9 cellular contexts compared by ENCODE assay signal in the genomic region with DNA sequence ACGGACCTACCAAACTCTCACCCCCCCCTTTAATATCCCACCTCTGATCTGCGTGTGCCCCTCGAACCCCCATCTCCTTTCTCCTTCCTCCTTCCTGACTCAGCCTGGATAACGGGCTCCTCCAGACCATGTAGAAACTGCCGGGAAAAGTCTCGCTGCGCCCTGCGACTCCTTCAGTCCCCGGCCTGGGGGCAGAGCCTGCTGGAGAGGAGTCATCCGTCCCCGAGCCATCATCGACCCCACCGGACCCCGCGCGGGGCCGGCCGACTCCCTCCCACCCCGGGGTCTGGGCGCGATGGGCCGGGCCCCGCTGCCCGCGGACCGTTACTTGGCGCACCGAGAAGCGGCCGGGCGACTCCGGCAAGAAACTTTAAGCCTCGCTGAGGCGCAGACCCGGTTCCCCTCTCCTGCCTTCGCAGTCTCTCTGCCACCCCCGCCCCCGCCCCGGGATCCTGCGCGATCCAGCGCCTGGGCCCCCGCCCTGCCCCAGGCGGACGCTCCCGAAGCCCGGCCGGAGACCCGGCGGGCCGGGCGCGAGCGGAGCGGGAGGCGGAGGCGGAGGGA. TPM values are rescaled to one million over a fixed set of nuclear protein-coding genes. Genes with fewer than 3 reads are reported as not detected.
DNase-seq lines count a peak whose midpoint lies in the region; ATAC-seq and TF ChIP-seq lines count a peak whose summit lies in the region.
"Had no signal": no experiment of that assay in that cellular context is flagged by ENCODE, and none has a peak within 500 bp of the region (broad histone marks: within the 10 kb centered on the region; RNA-seq: fewer than 3 reads in every experiment).

No MANE protein-coding gene starts in this region.

- H3K36me3 ChIP-seq in iPS-15b (ENCODE audit: control insufficient read depth, insufficient read depth, low read length) (no peaks in the 10 kb centered on the region), spleen (peaks cover 0 to 17% (median 2%) of the 10 kb centered on the region in 6 donors)

- H3K27me3 ChIP-seq in iPS-15b (ENCODE audit: control insufficient read depth, insufficient read depth, low read length): peaks cover 84% of the 10 kb centered on the region
- H3K27me3 ChIP-seq in spleen (replicated peaks in 1 of 7): peaks cover 0 to 9% (median 0%) of the 10 kb centered on the region in 7 donors

- H3K9ac ChIP-seq in iPS-15b (ENCODE audit: low read depth, low read length): no peak overlapping the region

- no peak for TF ChIP-seq POLR2A in spleen (IDR thresholded peaks at IDR 0.05)

- intact Hi-C loops in spleen (cut with DNase I; ENCODE audit: low total_unique reads): loop anchor here (5.0 to 10.0 kb wide), 2 partner anchors 52 to 184 kb away; a partner anchor contains a TSS

- H3K4me3 ChIP-seq in iPS-15b (ENCODE audit: low read depth, low read length) (peak overlapping the region; percentile 42), spleen (peak overlapping the region; percentile 43 to 81 (median 62))

- peaks cover 2% of the 10 kb centered on the region for H3K36me3 Mint-ChIP-seq in activated naive CD4-positive, alpha-beta T cell treated with anti-CD3 and anti-CD28 coated beads, Interleukin-2, amount 50 U/mL, for 24 hours

- peak overlapping the region; percentile 76 for H3K4me3 Mint-ChIP-seq in activated naive CD4-positive, alpha-beta T cell treated with anti-CD3 and anti-CD28 coated beads, Interleukin-2, amount 50 U/mL, for 24 hours

- H3K27me3 Mint-ChIP-seq in activated naive CD4-positive, alpha-beta T cell treated with anti-CD3 and anti-CD28 coated beads, Interleukin-2, amount 50 U/mL, for 24 hours: peaks cover 38% of the 10 kb centered on the region

- 0 to 2% (median 1%) methylated on average over 31 to 57 of the region's 57 CpGs for WGBS in spleen, 5 donors

- peaks cover 11% of the 10 kb centered on the region for H3K4me1 Mint-ChIP-seq in activated naive CD4-positive, alpha-beta T cell treated with anti-CD3 and anti-CD28 coated beads, Interleukin-2, amount 50 U/mL, for 24 hours

- DNase-seq in AG08396 (ENCODE audit: low spot score): peak; percentile 62
- DNase-seq in spleen: peak; percentile 90
- no peak for DNase-seq in epidermal melanocyte (ENCODE audit: insufficient read length, low spot score)
- DNase-seq in activated CD4-positive, CD25-positive, alpha-beta regulatory T cell (lab: John Stamatoyannopoulos, UW): no peak

- H3K9me3 Mint-ChIP-seq in activated naive CD4-positive, alpha-beta T cell treated with anti-CD3 and anti-CD28 coated beads, Interleukin-2, amount 50 U/mL, for 24 hours: no peaks in the 10 kb centered on the region

- no peak overlapping the region for H3K27ac Mint-ChIP-seq in activated naive CD4-positive, alpha-beta T cell treated with anti-CD3 and anti-CD28 coated beads, Interleukin-2, amount 50 U/mL, for 24 hours

- H3K4me1 ChIP-seq in iPS-15b (ENCODE audit: control insufficient read depth, insufficient read depth, low read length) (peaks cover 29% of the 10 kb centered on the region), spleen (peaks cover 8 to 72% (median 51%) of the 10 kb centered on the region in 6 donors)

- H3K9me3 ChIP-seq in iPS-15b (ENCODE audit: control insufficient read depth, insufficient read depth, low read length): no peaks in the 10 kb centered on the region
- H3K9me3 ChIP-seq in spleen: no peaks in the 10 kb centered on the region

- H3K27ac ChIP-seq in spleen: peak overlapping the region; percentile 92 to 99 (median 98)

- no peak for TF ChIP-seq CTCF in spleen (IDR thresholded peaks at IDR 0.05 in 8 of 11, conservative IDR thresholded peaks at IDR 0.05 in 3 of 11)

- ATAC-seq in GM19351 (IDR thresholded peaks at IDR 0.05; ENCODE audit: unreplicated experiment): peak; percentile 18
- ATAC-seq in HG03460 (IDR thresholded peaks at IDR 0.05; ENCODE audit: unreplicated experiment): peak; percentile 10
- ATAC-seq: HCT116 had no signal

RNA-seq across cellular contexts. Expression of a gene that starts 3.4 kb away (rescaled TPM):
- 100 to 1,000 TPM; 217 to 362 (median 262) TPM for total RNA-seq in spleen
- polyA plus RNA-seq in spleen: 10 to 100 TPM; 25.5 to 36.8 (median 28.5) TPM

Comparison
In these comparisons a context has a peak if more than half of its experiments do, and no peak if none do; other contexts are left out.
1. DNase-seq: peak in AG08396 (single experiment) and spleen (single experiment); none in epidermal melanocyte (single experiment) and activated CD4-positive, CD25-positive, alpha-beta regulatory T cell (0 of 4).